In the genomic region with DNA sequence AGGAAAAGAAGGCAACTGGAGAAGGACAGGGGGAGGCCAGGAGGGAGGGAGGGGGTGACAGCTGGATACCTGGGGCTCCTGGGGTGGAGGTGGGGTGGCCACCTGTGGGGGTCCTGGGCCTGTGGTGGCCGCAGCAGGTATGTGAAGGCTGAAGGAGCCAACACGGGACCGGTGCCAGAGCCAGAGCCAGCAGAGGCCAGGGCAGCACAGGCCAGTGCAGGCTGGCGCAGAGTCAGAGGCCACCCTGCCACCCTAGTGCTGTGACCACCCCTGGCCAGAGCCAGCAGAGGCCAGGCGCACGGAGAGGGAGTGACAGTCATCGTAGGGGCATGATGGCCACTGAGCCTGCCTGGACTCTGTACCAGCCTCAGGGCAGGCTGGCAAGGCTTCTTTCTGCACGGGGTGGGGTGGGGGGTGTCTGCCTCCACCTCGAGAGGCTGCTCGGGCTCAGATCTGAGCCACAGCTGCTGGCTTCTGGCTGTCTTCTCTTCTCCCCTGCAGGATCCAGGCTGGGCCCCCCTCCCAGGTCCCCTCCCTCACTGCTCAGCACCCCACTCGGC, we compare ENCODE assay signal across 21 cellular contexts. TPM values are rescaled to one million over a fixed set of nuclear protein-coding genes. Genes with fewer than 3 reads are reported as not detected.
DNase-seq lines count a peak whose midpoint lies in the region; ATAC-seq, FAIRE-seq and TF ChIP-seq lines count a peak whose summit lies in the region.
"Had no signal": no experiment of that assay in that cellular context is flagged by ENCODE, and none has a peak within 500 bp of the region (broad histone marks: within the 10 kb centered on the region; RNA-seq: fewer than 3 reads in every experiment).

No MANE protein-coding gene starts in this region.

- TF ChIP-seq EP300 in HepG2 (IDR thresholded peaks at IDR 0.05; ENCODE audit: low read depth in 2 of 2, low read length in 2 of 2) = no peak
- TF ChIP-seq EP300 in HepG2 (CRISPR knock-in tag; IDR thresholded peaks at IDR 0.05; ENCODE audit: borderline replicate concordance) = no peak

- POLR2A ChIA-PET in HepG2 (lab: Yijun Ruan, JAX) (no interaction called here), Panc1 (lab: Charles Lee) (no interaction called here), GM10248 (lab: Yijun Ruan, JAX) (no interaction called here)

- no peak for TF ChIP-seq POLR2A in HepG2 (IDR thresholded peaks at IDR 0.05; ENCODE audit: insufficient read depth in 1 of 2, low read depth in 2 of 2, low read length in 2 of 2)
- TF ChIP-seq POLR2A in right lobe of liver (IDR thresholded peaks at IDR 0.05) = no peak

- BruUV-seq in HepG2 (replicated peaks; lab: Mats Ljungman, UMichigan) = no TSS peak
- no TSS peak for BruUV-seq in Panc1 (replicated peaks; lab: Mats Ljungman, UMichigan)

- intact Hi-C loops in HepG2 (cut with micrococcal nuclease; ENCODE audit: unreplicated experiment) = no loop called here
- intact Hi-C loops in right lobe of liver (cut with DNase I) = no loop called here
- intact Hi-C loops in Panc1 (cut with micrococcal nuclease; ENCODE audit: unreplicated experiment) = no loop called here

- H3K9me3 ChIP-seq in HepG2 (ENCODE audit: low read length) (no peaks in the 10 kb centered on the region), right lobe of liver (no peaks in the 10 kb centered on the region), Panc1 (ENCODE audit: control insufficient read depth, insufficient read depth, low read depth, low read length) (no peaks in the 10 kb centered on the region), osteoblast (ENCODE audit: low read depth, low read length) (no peaks in the 10 kb centered on the region)
- H3K9me3 ChIP-seq: BLaER1, Caco-2 had no signal

- no peak overlapping the region for H3K27ac ChIP-seq in HepG2 (ENCODE audit: extremely low read length, insufficient read depth, low read length)
- H3K27ac ChIP-seq in right lobe of liver = no peak overlapping the region
- H3K27ac ChIP-seq in Panc1 (ENCODE audit: low read length) = no peak overlapping the region
- no peak overlapping the region for H3K27ac ChIP-seq in osteoblast (ENCODE audit: low read depth, low read length)
- H3K27ac ChIP-seq: BLaER1, C4-2B had no signal

- TF ChIP-seq CTCF in HepG2 (CRISPR knock-in tag; IDR thresholded peaks at IDR 0.05) (no peak), right lobe of liver (IDR thresholded peaks at IDR 0.05) (no peak), Panc1 (IDR thresholded peaks at IDR 0.05) (no peak), osteoblast (IDR thresholded peaks at IDR 0.05; ENCODE audit: extremely low read depth, low read depth, low read length) (no peak), GM10248 (IDR thresholded peaks at IDR 0.05; ENCODE audit: control extremely low read depth, extremely low read depth, low read depth, missing control alignments) (no peak)

- ATAC-seq in HepG2 = peak; percentile 4; the same call in 1 of the 3 replicates
- ATAC-seq in right lobe of liver = no peak
- peak; percentile 20 for ATAC-seq in Panc1
- ATAC-seq: CD8-positive, alpha-beta T cell; GM12878; GM23338; HCT116 had no signal

- no peak overlapping the region for H3K4me3 ChIP-seq in HepG2 (replicated peaks in 1 of 3; ENCODE audit: insufficient read depth in 1 of 3, low read depth in 2 of 3, low read length in 3 of 3)
- no peak overlapping the region for H3K4me3 ChIP-seq in right lobe of liver
- no peak overlapping the region for H3K4me3 ChIP-seq in Panc1 (ENCODE audit: low read depth in 2 of 2, low read length in 2 of 2)
- H3K4me3 ChIP-seq in osteoblast (ENCODE audit: insufficient read depth, low read length) = no peak overlapping the region
- H3K4me3 ChIP-seq: BLaER1, GM12878, GM23338 had no signal

- H3K36me3 ChIP-seq in HepG2 (replicated peaks in 1 of 2; ENCODE audit: control insufficient read depth in 1 of 2, insufficient read depth in 2 of 2, low read length in 2 of 2) (no peaks in the 10 kb centered on the region), right lobe of liver (no peaks in the 10 kb centered on the region), Panc1 (ENCODE audit: control insufficient read depth, insufficient read depth, low read length) (no peaks in the 10 kb centered on the region), osteoblast (ENCODE audit: insufficient read depth, low read length) (no peaks in the 10 kb centered on the region)
- H3K36me3 ChIP-seq: BLaER1 had no signal

- WGBS in HepG2 (ENCODE audit: low lambda C conversion rate) = 25% methylated on average over 4 of the region's 11 CpGs
- WGBS in right lobe of liver (ENCODE audit: insufficient coverage, low coverage, low lambda C conversion rate, missing lambda C conversion rate) = no CpG with 5 or more reads among the region's 11 CpGs

- no peak for TF ChIP-seq RAD21 in HepG2 (CRISPR knock-in tag; IDR thresholded peaks at IDR 0.05)

- no peak overlapping the region for H3K9ac ChIP-seq in HepG2 (ENCODE audit: insufficient read depth, low read depth, low read length)
- H3K9ac ChIP-seq: BLaER1 had no signal

- H3K79me2 ChIP-seq in HepG2 (ENCODE audit: insufficient read depth, low read length) (no peaks in the 10 kb centered on the region), osteoblast (ENCODE audit: insufficient read depth, low read length) (no peaks in the 10 kb centered on the region)

- in situ Hi-C loops in HepG2 (cut with HindIII; ENCODE audit: extremely low pct_ligation_motif_present, low pct_unique_long_range_greater_than_20kb) (no loop called here), Panc1 (cut with HindIII; ENCODE audit: low pct_unique_long_range_greater_than_20kb, low sequenced_read_pairs) (no loop called here)

- H3K4me2 ChIP-seq in HepG2 (ENCODE audit: low read depth, low read length) (no peak overlapping the region), osteoblast (ENCODE audit: insufficient read depth, low read length) (no peak overlapping the region)
- H3K4me2 ChIP-seq: BLaER1, GM23338 had no signal

- peaks cover 8% of the 10 kb centered on the region; the same call in 1 of the 2 replicates for H3K4me1 ChIP-seq in HepG2 (ENCODE audit: insufficient read depth, low read length)
- no peaks in the 10 kb centered on the region for H3K4me1 ChIP-seq in right lobe of liver
- no peaks in the 10 kb centered on the region for H3K4me1 ChIP-seq in Panc1 (ENCODE audit: control insufficient read depth, insufficient read depth, low read length)
- no peaks in the 10 kb centered on the region for H3K4me1 ChIP-seq in osteoblast (ENCODE audit: insufficient read depth, low read length)
- H3K4me1 ChIP-seq: BLaER1, Caco-2 had no signal

- H3K27me3 ChIP-seq in HepG2 (ENCODE audit: control insufficient read depth in 1 of 2, insufficient read depth in 2 of 2, low read length in 2 of 2) (peaks cover 19 to 76% of the 10 kb centered on the region in 2 experiments; a peak in 4 of 5 replicates), right lobe of liver (no peaks in the 10 kb centered on the region), Panc1 (ENCODE audit: control insufficient read depth, insufficient read depth, low read length) (no peaks in the 10 kb centered on the region), osteoblast (ENCODE audit: insufficient read depth, low read length) (peaks cover 11% of the 10 kb centered on the region)
- H3K27me3 ChIP-seq: BLaER1 had no signal

- H2AFZ ChIP-seq in HepG2 (ENCODE audit: low read length) (no peak overlapping the region), osteoblast (ENCODE audit: low read length) (no peak overlapping the region)
- H2AFZ ChIP-seq: GM23338 had no signal

- CTCF ChIA-PET in HepG2 (lab: Yijun Ruan, JAX; ENCODE audit: low intra/inter-chr PET ratio, low total read pairs) (no interaction called here), Panc1 (lab: Charles Lee) (no interaction called here), GM10248 (lab: Yijun Ruan, JAX) (interaction anchor here (0.9 kb wide), 1 partner anchor 8 kb away, joined by 3 read pairs; no protein-coding TSS in a partner anchor)

- no peaks in the 10 kb centered on the region for H4K20me1 ChIP-seq in HepG2 (ENCODE audit: insufficient read depth, low read length)
- H4K20me1 ChIP-seq in osteoblast (ENCODE audit: insufficient read depth, low read length) = no peaks in the 10 kb centered on the region
- H4K20me1 ChIP-seq: BLaER1 had no signal

- FAIRE-seq in HepG2 (lab: Jason Lieb, UNC) = no peak
- FAIRE-seq: G401.6, GM12878 had no signal

- DNase-seq in HepG2 (ENCODE audit: low spot score) (no peak), right lobe of liver (no peak), Panc1 (ENCODE audit: low read depth, low spot score) (no peak), osteoblast (ENCODE audit: insufficient read length, low spot score, missing footprints) (peak; percentile 89), GM10248 (ENCODE audit: extremely low spot score) (no peak), SW480 (ENCODE audit: low spot score) (no peak)
- DNase-seq: Caco-2; CD4-positive, CD25-positive, alpha-beta regulatory T cell; CD8-positive, alpha-beta T cell; DMS153; DND-41; H9; HFFc6 had no signal

RNA-seq across cellular contexts. Expression of a gene that starts 28.8 kb away (rescaled TPM):
- total RNA-seq in HepG2 (2016; rRNA removed; fragmentation: Illumina TruSeq; extraction: Trizol) = 52.2 and 59.0 TPM in 2 replicates
- total RNA-seq in HepG2 (2016; cell fraction: cytosol; rRNA removed; fragmentation: Illumina TruSeq; extraction: Trizol; ENCODE audit: low read depth) = 32.5 and 39.5 TPM in 2 replicates
- total RNA-seq in HepG2 (2016; cell fraction: insoluble cytoplasmic fraction; rRNA removed; fragmentation: Illumina TruSeq; extraction: Trizol) = 50.3 and 53.4 TPM in 2 replicates
- 72.2 and 82.9 TPM in 2 replicates for total RNA-seq in HepG2 (2016; cell fraction: membrane; rRNA removed; fragmentation: Illumina TruSeq; extraction: Trizol)
- total RNA-seq in HepG2 (2016; cell fraction: nucleus; rRNA removed; fragmentation: Illumina TruSeq; extraction: Trizol) = 29.8 and 32.8 TPM in 2 replicates
- polyA plus RNA-seq in HepG2 (2011; rRNA removed) = 60.3 and 65.6 TPM in 2 replicates
- 59.3 and 64.4 TPM in 2 replicates for polyA plus RNA-seq in HepG2 (2011; cell fraction: cytosol; rRNA removed)
- 71.8 and 75.7 TPM in 2 replicates for polyA plus RNA-seq in HepG2 (2011; cell fraction: nucleus; rRNA removed)
- 36.1 and 46.4 TPM in 2 replicates for polyA plus RNA-seq in HepG2 (2012)
- polyA plus RNA-seq in HepG2 (2016; cell fraction: cytosol; fragmentation: Illumina TruSeq; extraction: Trizol; ENCODE audit: low read depth) = 51.9 and 71.1 TPM in 2 replicates
- 67.7 and 77.1 TPM in 2 replicates for polyA plus RNA-seq in HepG2 (2016; cell fraction: insoluble cytoplasmic fraction; fragmentation: Illumina TruSeq; extraction: Trizol; ENCODE audit: low read depth)
- polyA plus RNA-seq in HepG2 (2016; cell fraction: membrane; fragmentation: Illumina TruSeq; extraction: Trizol; ENCODE audit: low read depth) = 72.0 and 86.2 TPM in 2 replicates
- 65.4 and 71.2 TPM in 2 replicates for polyA plus RNA-seq in HepG2 (2016; cell fraction: nucleus; fragmentation: Illumina TruSeq; extraction: Trizol; ENCODE audit: insufficient read depth, low read depth)
- polyA minus RNA-seq in HepG2 (2011; rRNA and poly(A)+ RNA removed; ENCODE audit: low replicate concordance) = 55.8 and 105 TPM in 2 replicates
- 19.1 and 20.7 TPM in 2 replicates for polyA minus RNA-seq in HepG2 (2011; cell fraction: cytosol; rRNA and poly(A)+ RNA removed)
- 38.1 and 44.4 TPM in 2 replicates for polyA minus RNA-seq in HepG2 (2011; cell fraction: nucleus; rRNA and poly(A)+ RNA removed)
- 10 to 100 TPM; 15.0 to 23.8 (median 19.2) TPM for total RNA-seq in right lobe of liver
- 207 TPM for total RNA-seq in Panc1 (2021; ENCODE audit: unreplicated experiment)
- 160 TPM for polyA plus RNA-seq in Panc1 (2012; ENCODE audit: insufficient read length)
- total RNA-seq in osteoblast = 90.1 and 95.2 TPM in 2 replicates

RNA-seq across cellular contexts. Expression of a gene that starts 40.4 kb away (rescaled TPM):
- total RNA-seq in HepG2 (2016; rRNA removed; fragmentation: Illumina TruSeq; extraction: Trizol) (not detected in 2 replicates), right lobe of liver (1 to 10 TPM in 4 of 6 experiments, under 1 TPM in 2; 0.50 to 5.9 (median 2.0) TPM), Panc1 (2021; ENCODE audit: unreplicated experiment) (0.36 TPM), osteoblast (not detected in 2 replicates)
- not detected in 2 replicates for total RNA-seq in HepG2 (2016; cell fraction: cytosol; rRNA removed; fragmentation: Illumina TruSeq; extraction: Trizol; ENCODE audit: low read depth)
- total RNA-seq in HepG2 (2016; cell fraction: insoluble cytoplasmic fraction; rRNA removed; fragmentation: Illumina TruSeq; extraction: Trizol) = not detected in 2 replicates
- total RNA-seq in HepG2 (2016; cell fraction: membrane; rRNA removed; fragmentation: Illumina TruSeq; extraction: Trizol) = not detected in 2 replicates
- total RNA-seq in HepG2 (2016; cell fraction: nucleus; rRNA removed; fragmentation: Illumina TruSeq; extraction: Trizol) = not detected in 2 replicates
- polyA plus RNA-seq in HepG2 (2011; rRNA removed) = not detected in 2 replicates
- not detected in 2 replicates for polyA plus RNA-seq in HepG2 (2011; cell fraction: cytosol; rRNA removed)
- not detected in 2 replicates for polyA plus RNA-seq in HepG2 (2011; cell fraction: nucleus; rRNA removed)
- polyA plus RNA-seq in HepG2 (2012) = 0.55 TPM in 1 of 2 replicates, not detected in the other
- polyA plus RNA-seq in HepG2 (2016; cell fraction: cytosol; fragmentation: Illumina TruSeq; extraction: Trizol; ENCODE audit: low read depth) = not detected in 2 replicates
- polyA plus RNA-seq in HepG2 (2016; cell fraction: insoluble cytoplasmic fraction; fragmentation: Illumina TruSeq; extraction: Trizol; ENCODE audit: low read depth) = not detected in 2 replicates
- polyA plus RNA-seq in HepG2 (2016; cell fraction: membrane; fragmentation: Illumina TruSeq; extraction: Trizol; ENCODE audit: low read depth) = not detected in 2 replicates
- polyA plus RNA-seq in HepG2 (2016; cell fraction: nucleus; fragmentation: Illumina TruSeq; extraction: Trizol; ENCODE audit: insufficient read depth, low read depth) = not detected in 2 replicates
- polyA minus RNA-seq in HepG2 (2011; rRNA and poly(A)+ RNA removed; ENCODE audit: low replicate concordance) = not detected in 2 replicates
- not detected in 2 replicates for polyA minus RNA-seq in HepG2 (2011; cell fraction: cytosol; rRNA and poly(A)+ RNA removed)
- polyA minus RNA-seq in HepG2 (2011; cell fraction: nucleus; rRNA and poly(A)+ RNA removed) = not detected in 2 replicates
- 0.64 TPM for polyA plus RNA-seq in Panc1 (2012; ENCODE audit: insufficient read length)
- total RNA-seq: A172; Caco-2; CD4-positive, CD25-positive, alpha-beta regulatory T cell; GM12878; H4 had no signal

Comparison
In these comparisons a context has a peak if more than half of its experiments do, and no peak if none do; other contexts are left out.
1. ATAC-seq: peak in HepG2 (single experiment) and Panc1 (single experiment); none in right lobe of liver (0 of 4).